Comparison of ENCODE assay signal across 16 cellular contexts in the genomic region with DNA sequence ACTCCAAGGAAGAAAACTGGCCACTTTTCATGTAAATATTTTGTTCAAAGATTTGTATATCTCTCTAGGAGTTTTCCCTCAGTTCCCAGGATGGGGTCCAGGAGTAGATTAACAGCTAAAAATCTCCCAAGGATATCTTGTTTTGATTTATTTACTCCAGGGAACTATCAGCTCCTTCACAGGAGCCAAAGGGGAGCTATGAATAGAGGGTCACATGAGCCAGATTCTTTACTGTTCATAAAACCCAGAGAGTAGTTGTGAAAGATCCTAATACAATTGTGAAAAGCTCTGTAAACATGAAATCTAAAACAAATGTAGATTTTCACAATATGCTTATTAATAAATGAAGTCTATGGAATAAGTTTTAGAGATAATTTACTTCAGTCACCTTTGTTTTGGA. TPM values are rescaled to one million over a fixed set of nuclear protein-coding genes. Genes with fewer than 3 reads are reported as not detected.
DNase-seq lines count a peak whose midpoint lies in the region; ATAC-seq and TF ChIP-seq lines count a peak whose summit lies in the region.
"Had no signal": no experiment of that assay in that cellular context is flagged by ENCODE, and none has a peak within 500 bp of the region (broad histone marks: within the 10 kb centered on the region; RNA-seq: fewer than 3 reads in every experiment).

No MANE protein-coding gene starts in this region.

- H3K9me3 ChIP-seq in GM23248 (ENCODE audit: low read depth) (no peaks in the 10 kb centered on the region), breast epithelium (no peaks in the 10 kb centered on the region), right cardiac atrium (ENCODE audit: control insufficient read depth, low read length) (no peaks in the 10 kb centered on the region)
- H3K9me3 ChIP-seq: BE2C, esophagus muscularis mucosa had no signal

- H3K4me1 ChIP-seq in ACC112 (ENCODE audit: control insufficient read depth, insufficient read depth, low read length, unreplicated experiment) (peaks cover 7% of the 10 kb centered on the region), GM23248 (ENCODE audit: insufficient read depth) (no peaks in the 10 kb centered on the region), breast epithelium (peaks cover 0 to 7% of the 10 kb centered on the region in 2 donors), right cardiac atrium (ENCODE audit: control insufficient read depth, insufficient read depth, low read length) (peaks cover 2% of the 10 kb centered on the region)
- H3K4me1 ChIP-seq: BE2C had no signal

- H3K36me3 Mint-ChIP-seq in stimulated activated memory B cell treated with anti-CD40 and anti-IgM and Interleukin-4, amounts not matched to agents 10 μg/mL and 1 μg/mL and 100 μg/mL, for 72 hours = peaks cover 8% of the 10 kb centered on the region
- H3K36me3 Mint-ChIP-seq in endothelial cell (ENCODE audit: low read depth, unreplicated experiment) = peaks cover 11% of the 10 kb centered on the region

- TF ChIP-seq POLR2A in breast epithelium (IDR thresholded peaks at IDR 0.05) = no peak

- H3K9ac ChIP-seq in GM23248 = no peak overlapping the region

- no peak overlapping the region for H2AFZ ChIP-seq in ACC112 (ENCODE audit: low read length, unreplicated experiment)
- no peak overlapping the region for H2AFZ ChIP-seq in GM23248

- TF ChIP-seq CTCF in breast epithelium (IDR thresholded peaks at IDR 0.05) (no peak), endothelial cell (IDR thresholded peaks at IDR 0.05; ENCODE audit: unreplicated experiment) (no peak)

- H3K9me2 ChIP-seq in GM23248 (ENCODE audit: insufficient read depth) = no peaks in the 10 kb centered on the region

- no peak overlapping the region for H3K4me3 ChIP-seq in ACC112 (ENCODE audit: low read depth, low read length)
- H3K4me3 ChIP-seq in GM23248 = no peak overlapping the region
- no peak overlapping the region for H3K4me3 ChIP-seq in breast epithelium
- no peak overlapping the region for H3K4me3 ChIP-seq in right cardiac atrium (ENCODE audit: low read length)
- H3K4me3 ChIP-seq: esophagus muscularis mucosa, lung had no signal

- no peak overlapping the region for H3K4me3 Mint-ChIP-seq in stimulated activated memory B cell treated with anti-CD40 and anti-IgM and Interleukin-4, amounts not matched to agents 10 μg/mL and 1 μg/mL and 100 μg/mL, for 72 hours
- H3K4me3 Mint-ChIP-seq in endothelial cell (ENCODE audit: unreplicated experiment) = no peak overlapping the region

- in situ Hi-C loops in GM23248 (cut with MboI) = no loop called here

- no peaks in the 10 kb centered on the region for H4K20me1 ChIP-seq in GM23248 (ENCODE audit: insufficient read depth)

- peak; percentile 43 to 60 for ATAC-seq in right cardiac atrium
- ATAC-seq in stimulated activated memory B cell treated with anti-CD40 and anti-IgM and Interleukin-4, amounts not matched to agents 10 μg/mL and 1 μg/mL and 100 μg/mL, for 72 hours = no peak
- ATAC-seq: sciatic nerve had no signal

- H3K27me3 ChIP-seq in ACC112 (ENCODE audit: insufficient read depth, low read length) (no peaks in the 10 kb centered on the region), GM23248 (replicated peaks; ENCODE audit: insufficient read depth) (no peaks in the 10 kb centered on the region), breast epithelium (no peaks in the 10 kb centered on the region), right cardiac atrium (ENCODE audit: control insufficient read depth, insufficient read depth) (no peaks in the 10 kb centered on the region)
- H3K27me3 ChIP-seq: BE2C, esophagus muscularis mucosa had no signal

- no peak overlapping the region for H3K4me2 ChIP-seq in GM23248 (ENCODE audit: unreplicated experiment)

- no peaks in the 10 kb centered on the region for H3K9me3 Mint-ChIP-seq in stimulated activated memory B cell treated with anti-CD40 and anti-IgM and Interleukin-4, amounts not matched to agents 10 μg/mL and 1 μg/mL and 100 μg/mL, for 72 hours
- no peaks in the 10 kb centered on the region for H3K9me3 Mint-ChIP-seq in endothelial cell (ENCODE audit: unreplicated experiment)

- H3K27ac ChIP-seq in ACC112 (ENCODE audit: low read depth, low read length) = 0 out of 2 replicates have a peak overlapping the region, but pooled peaks have one; percentile 14
- H3K27ac ChIP-seq in GM23248 = no peak overlapping the region
- peak overlapping the region; percentile 64 to 79 for H3K27ac ChIP-seq in breast epithelium
- H3K27ac ChIP-seq in right cardiac atrium (ENCODE audit: low read length) = no peak overlapping the region
- H3K27ac ChIP-seq: esophagus muscularis mucosa, VCaP had no signal

- H3F3A ChIP-seq in GM23248 (ENCODE audit: insufficient read depth) = peaks cover 37% of the 10 kb centered on the region; the same call in 1 of the 2 replicates

- H3K27ac Mint-ChIP-seq in stimulated activated memory B cell treated with anti-CD40 and anti-IgM and Interleukin-4, amounts not matched to agents 10 μg/mL and 1 μg/mL and 100 μg/mL, for 72 hours = no peak overlapping the region
- H3K27ac Mint-ChIP-seq in endothelial cell (ENCODE audit: unreplicated experiment) = no peak overlapping the region

- DNase-seq in GM23248 = peak; percentile 4
- DNase-seq in breast epithelium (ENCODE audit: low spot score in 2 of 2) = no peak
- no peak for DNase-seq in right cardiac atrium
- no peak for DNase-seq in OCI-M2 (lab: John Stamatoyannopoulos, UW; ENCODE audit: unreplicated experiment)
- DNase-seq in endothelial cell (ENCODE audit: low spot score) = no peak
- DNase-seq in NCI-H1092 (lab: John Stamatoyannopoulos, UW) = no peak
- DNase-seq: activated CD8-positive, alpha-beta memory T cell treated with anti-CD3 and anti-CD28 coated beads, Interleukin-2, amount 50 U/mL, for 48 hours; BE2C; NCI-H2029; NCI-H524 treated with DMSO at 0.1 percent for 48 hours had no signal

- H3K36me3 ChIP-seq in ACC112 (ENCODE audit: insufficient read depth, low read length) (peaks cover 26% of the 10 kb centered on the region), GM23248 (ENCODE audit: low read depth) (peaks cover 74% of the 10 kb centered on the region), breast epithelium (no peaks in the 10 kb centered on the region)

- no peaks in the 10 kb centered on the region for H3K4me1 Mint-ChIP-seq in stimulated activated memory B cell treated with anti-CD40 and anti-IgM and Interleukin-4, amounts not matched to agents 10 μg/mL and 1 μg/mL and 100 μg/mL, for 72 hours
- no peaks in the 10 kb centered on the region for H3K4me1 Mint-ChIP-seq in endothelial cell (ENCODE audit: unreplicated experiment)

- intact Hi-C loops in breast epithelium (cut with DNase I; ENCODE audit: low total_unique reads) = no loop called here
- intact Hi-C loops in right cardiac atrium (cut with DNase I) = no loop called here

- no peaks in the 10 kb centered on the region for H3K27me3 Mint-ChIP-seq in stimulated activated memory B cell treated with anti-CD40 and anti-IgM and Interleukin-4, amounts not matched to agents 10 μg/mL and 1 μg/mL and 100 μg/mL, for 72 hours
- H3K27me3 Mint-ChIP-seq in endothelial cell (ENCODE audit: unreplicated experiment) = no peaks in the 10 kb centered on the region

- H3K79me2 ChIP-seq in ACC112 (ENCODE audit: control insufficient read depth, insufficient read depth, low read length, unreplicated experiment) = no peaks in the 10 kb centered on the region
- H3K79me2 ChIP-seq in GM23248 (ENCODE audit: insufficient read depth) = no peaks in the 10 kb centered on the region; the same call in 1 of the 2 replicates

RNA-seq across cellular contexts. Expression of a gene that starts 16.9 kb away (rescaled TPM):
- 41.7 and 70.8 TPM in 2 replicates for total RNA-seq in GM23248 (2014; rRNA removed; shearing (Covaris generic))
- polyA plus RNA-seq in GM23248 (2016; fragmentation: Nextera tagmentation; extraction: Ambion mirVana) (65.0 and 69.4 TPM in 2 replicates), right cardiac atrium (12.7 TPM)
- total RNA-seq in breast epithelium (10 to 100 TPM; 34.5 to 38.3 (median 38.1) TPM), right cardiac atrium (10 to 100 TPM; 16.9 to 25.1 (median 20.0) TPM), endothelial cell (ENCODE audit: unreplicated experiment) (23.2 TPM)

RNA-seq across cellular contexts. Expression of a gene that starts 25.7 kb away (rescaled TPM):
- total RNA-seq in GM23248 (2014; rRNA removed; shearing (Covaris generic)) = 19.5 and 26.5 TPM in 2 replicates
- polyA plus RNA-seq in GM23248 (2016; fragmentation: Nextera tagmentation; extraction: Ambion mirVana) (19.9 and 20.3 TPM in 2 replicates), right cardiac atrium (10.2 TPM)
- total RNA-seq in breast epithelium (10 to 100 TPM; 31.5 to 34.7 (median 33.1) TPM), right cardiac atrium (10 to 100 TPM; 28.4 to 37.4 (median 32.9) TPM), endothelial cell (ENCODE audit: unreplicated experiment) (96.0 TPM)

Comparison
In these comparisons a context has a peak if more than half of its experiments do, and no peak if none do; other contexts are left out.
1. H3K27ac ChIP-seq: peak in ACC112 (single experiment) and breast epithelium (2 of 2); none in GM23248 (single experiment) and right cardiac atrium (single experiment).